In the genomic region with DNA sequence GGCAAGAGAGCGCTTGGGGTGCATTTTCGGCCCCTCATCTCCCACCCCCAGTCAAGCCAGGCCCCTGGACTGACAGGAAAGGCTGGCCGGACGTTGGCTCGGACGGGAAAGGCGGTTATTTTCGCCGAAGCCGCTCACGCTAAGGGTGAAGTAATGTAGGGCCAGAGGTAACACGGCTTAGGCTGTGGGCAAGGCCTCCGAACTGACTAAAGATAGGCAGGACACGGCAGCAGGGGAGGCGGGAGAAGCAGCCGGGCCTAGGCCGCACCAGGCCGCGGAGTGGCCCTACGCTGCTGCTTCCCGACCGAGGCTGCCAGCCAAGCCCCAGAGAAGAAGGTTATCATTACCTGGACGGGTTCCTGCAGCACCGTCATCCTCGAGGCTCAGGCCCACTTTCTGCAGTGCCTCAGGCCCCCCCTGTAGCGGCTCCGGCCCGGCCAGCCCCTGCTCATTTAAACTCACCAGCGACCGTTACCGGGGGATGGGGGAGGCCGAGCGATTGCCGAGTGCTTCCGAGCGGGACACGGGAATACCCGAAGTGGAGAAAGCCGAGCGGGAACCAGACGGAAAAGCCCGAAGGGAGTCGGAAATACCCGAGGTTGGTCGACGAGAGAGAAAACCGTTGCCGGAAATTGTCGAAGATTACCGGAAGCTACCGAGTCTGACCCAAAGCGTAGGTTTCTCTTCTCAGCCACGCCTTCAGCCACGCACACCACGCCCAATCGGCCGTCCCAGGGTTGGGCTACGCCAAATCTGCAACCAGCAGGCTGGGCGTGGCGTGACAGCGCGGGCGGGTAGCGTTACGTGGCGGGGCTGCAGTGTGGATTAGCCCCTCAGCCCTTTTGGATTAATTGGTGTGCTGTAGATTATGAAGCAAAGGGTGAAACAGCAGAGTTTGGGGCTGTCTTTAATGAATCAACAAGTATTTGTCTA, we compare ENCODE assay signal across 8 cellular contexts. TPM values are rescaled to one million over a fixed set of nuclear protein-coding genes. Genes with fewer than 3 reads are reported as not detected.
A peak's percentile ranks its signal among the peaks of the same experiment; 100 is the strongest.
DNase-seq lines count a peak whose midpoint lies in the region; ATAC-seq lines count a peak whose summit lies in the region.

A gene with protein sequence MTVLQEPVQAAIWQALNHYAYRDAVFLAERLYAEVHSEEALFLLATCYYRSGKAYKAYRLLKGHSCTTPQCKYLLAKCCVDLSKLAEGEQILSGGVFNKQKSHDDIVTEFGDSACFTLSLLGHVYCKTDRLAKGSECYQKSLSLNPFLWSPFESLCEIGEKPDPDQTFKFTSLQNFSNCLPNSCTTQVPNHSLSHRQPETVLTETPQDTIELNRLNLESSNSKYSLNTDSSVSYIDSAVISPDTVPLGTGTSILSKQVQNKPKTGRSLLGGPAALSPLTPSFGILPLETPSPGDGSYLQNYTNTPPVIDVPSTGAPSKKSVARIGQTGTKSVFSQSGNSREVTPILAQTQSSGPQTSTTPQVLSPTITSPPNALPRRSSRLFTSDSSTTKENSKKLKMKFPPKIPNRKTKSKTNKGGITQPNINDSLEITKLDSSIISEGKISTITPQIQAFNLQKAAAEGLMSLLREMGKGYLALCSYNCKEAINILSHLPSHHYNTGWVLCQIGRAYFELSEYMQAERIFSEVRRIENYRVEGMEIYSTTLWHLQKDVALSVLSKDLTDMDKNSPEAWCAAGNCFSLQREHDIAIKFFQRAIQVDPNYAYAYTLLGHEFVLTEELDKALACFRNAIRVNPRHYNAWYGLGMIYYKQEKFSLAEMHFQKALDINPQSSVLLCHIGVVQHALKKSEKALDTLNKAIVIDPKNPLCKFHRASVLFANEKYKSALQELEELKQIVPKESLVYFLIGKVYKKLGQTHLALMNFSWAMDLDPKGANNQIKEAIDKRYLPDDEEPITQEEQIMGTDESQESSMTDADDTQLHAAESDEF (minus strand): TSS at position 497 of the 933 bp plus-strand sequence. CDS start 123 bp downstream, at position 374.

- peak within 1 kb of the TSS; percentile 89 to 99 (median 95) for H3K9ac ChIP-seq in BLaER1 treated with 17β-estradiol and CSF1 and Interleukin-3, amounts not matched to agents 10 nM and 100 nM

- peak within 1 kb of the TSS; percentile 71 to 85 (median 79) for H3K4me3 ChIP-seq in BLaER1 treated with 17β-estradiol and CSF1 and Interleukin-3, amounts not matched to agents 10 nM and 100 nM

- intact Hi-C loops in left colon (cut with DNase I, micrococcal nuclease) = no loop called here

- peaks cover 3 to 33% (median 15%) of the 10 kb centered on the region in 11 experiments; a peak in 11 of 22 replicates for H3K36me3 ChIP-seq in BLaER1 treated with 17β-estradiol and CSF1 and Interleukin-3, amounts not matched to agents 10 nM and 100 nM

- peak; percentile 94 for ATAC-seq in GM19351 (IDR thresholded peaks at IDR 0.05; ENCODE audit: unreplicated experiment)
- ATAC-seq in HG03521 (IDR thresholded peaks at IDR 0.05; ENCODE audit: unreplicated experiment) = peak; percentile 93
- ATAC-seq in left colon = peak; percentile 92

- H4K20me1 ChIP-seq in BLaER1 treated with 17β-estradiol and CSF1 and Interleukin-3, amounts not matched to agents 10 nM and 100 nM = peaks cover 39 to 59% (median 42%) of the 10 kb centered on the region in 11 experiments

- peak within 1 kb of the TSS; percentile 88 to 96 (median 93) for H3K4me2 ChIP-seq in BLaER1 treated with 17β-estradiol and CSF1 and Interleukin-3, amounts not matched to agents 10 nM and 100 nM

- H3K9me3 ChIP-seq in BLaER1 treated with 17β-estradiol and CSF1 and Interleukin-3, amounts not matched to agents 10 nM and 100 nM (replicated peaks in 1 of 11) = peaks cover 0 to 22% (median 12%) of the 10 kb centered on the region in 11 experiments; a peak in 14 of 22 replicates

- DNase-seq in NCI-H748 (lab: John Stamatoyannopoulos, UW; ENCODE audit: unreplicated experiment) (peak; percentile 98), cortex of kidney (lab: John Stamatoyannopoulos, UW) (peak; percentile 70), left colon (peak; percentile 99 to 100)
- DNase-seq in activated CD4-positive, alpha-beta T cell treated with anti-CD3 and anti-CD28 coated beads, Interleukin-2, amount 50 U/mL, for 1 hour = peak; percentile 100
- peak; percentile 100 for DNase-seq in stimulated activated CD4-positive, alpha-beta T cell treated with anti-CD3 and anti-CD28 coated beads, Interleukin-1b, Interleukin-23, amount 100 ng/mL, for 48 hours

- H3K4me1 ChIP-seq in BLaER1 treated with 17β-estradiol and CSF1 and Interleukin-3, amounts not matched to agents 10 nM and 100 nM = peaks cover 25 to 59% (median 44%) of the 10 kb centered on the region in 10 experiments

- H3K27ac ChIP-seq in BLaER1 treated with 17β-estradiol and CSF1 and Interleukin-3, amounts not matched to agents 10 nM and 100 nM = peak within 1 kb of the TSS; percentile 88 to 98 (median 93)

- H3K27me3 ChIP-seq in BLaER1 treated with 17β-estradiol and CSF1 and Interleukin-3, amounts not matched to agents 10 nM and 100 nM = peaks cover 0 to 35% (median 9%) of the 10 kb centered on the region in 11 experiments; a peak in 9 of 22 replicates

RNA-seq across cellular contexts. Expression of the gene that starts here (rescaled TPM):
- 10 to 100 TPM; 45.6 to 54.1 TPM for total RNA-seq in left colon

Comparison
In these comparisons a context has a peak if more than half of its experiments do, and no peak if none do; other contexts are left out.
1. Peak in every context shown above with its lines: DNase-seq, ATAC-seq, H3K4me3 ChIP-seq and H3K27ac ChIP-seq.